13 cellular contexts compared by ENCODE assay signal in genomic region chr12:34400986-34401658, GRCh38.
A peak's percentile ranks its signal among the peaks of the same experiment; 100 is the strongest.
DNase-seq lines count a peak whose midpoint lies in the region; ATAC-seq and TF ChIP-seq lines count a peak whose summit lies in the region.
"Had no signal": no experiment of that assay in that cellular context is flagged by ENCODE, and none has a peak within 500 bp of the region (broad histone marks: within the 10 kb centered on the region; RNA-seq: fewer than 3 reads in every experiment).

No MANE protein-coding gene starts in this region.

- H3K4me3 ChIP-seq in colonic mucosa: no peak overlapping the region
- H3K4me3 ChIP-seq in mucosa of descending colon: no peak overlapping the region
- no peak overlapping the region for H3K4me3 ChIP-seq in vagina

- H3K36me3 ChIP-seq in colonic mucosa (no peaks in the 10 kb centered on the region), mucosa of descending colon (ENCODE audit: low read depth) (no peaks in the 10 kb centered on the region), vagina (no peaks in the 10 kb centered on the region)
- H3K36me3 ChIP-seq: brain microvascular endothelial cell had no signal

- H3K36me3 Mint-ChIP-seq in activated naive CD8-positive, alpha-beta T cell treated with anti-CD3 and anti-CD28 coated beads, Interleukin-2, amount 10 ng/mL, durations not matched to agents 7 days and 5 days: no peaks in the 10 kb centered on the region
- H3K36me3 Mint-ChIP-seq in activated naive CD8-positive, alpha-beta T cell treated with anti-CD3 and anti-CD28 coated beads for 36 hours: no peaks in the 10 kb centered on the region
- H3K36me3 Mint-ChIP-seq: immature natural killer cell had no signal

- H3K27ac Mint-ChIP-seq in activated naive CD8-positive, alpha-beta T cell treated with anti-CD3 and anti-CD28 coated beads, Interleukin-2, amount 10 ng/mL, durations not matched to agents 7 days and 5 days: no peak overlapping the region
- H3K27ac Mint-ChIP-seq in activated naive CD8-positive, alpha-beta T cell treated with anti-CD3 and anti-CD28 coated beads for 36 hours: no peak overlapping the region
- H3K27ac Mint-ChIP-seq: immature natural killer cell had no signal

- H3K4me3 Mint-ChIP-seq in activated naive CD8-positive, alpha-beta T cell treated with anti-CD3 and anti-CD28 coated beads, Interleukin-2, amount 10 ng/mL, durations not matched to agents 7 days and 5 days: no peak overlapping the region
- no peak overlapping the region for H3K4me3 Mint-ChIP-seq in activated naive CD8-positive, alpha-beta T cell treated with anti-CD3 and anti-CD28 coated beads for 36 hours
- H3K4me3 Mint-ChIP-seq: immature natural killer cell; neural crest cell; stimulated activated naive CD8-positive, alpha-beta T cell treated with anti-CD3 and anti-CD28 coated beads, Interleukin-15, amount 100 ng/mL, for 72 hours had no signal

- no peak overlapping the region for H3K27ac ChIP-seq in colonic mucosa
- H3K27ac ChIP-seq in vagina: no peak overlapping the region
- H3K27ac ChIP-seq: brain microvascular endothelial cell had no signal

- ATAC-seq in activated naive CD8-positive, alpha-beta T cell treated with anti-CD3 and anti-CD28 coated beads, Interleukin-2, amount 10 ng/mL, durations not matched to agents 7 days and 5 days (ENCODE audit: low read depth): no peak
- no peak for ATAC-seq in mucosa of descending colon
- no peak for ATAC-seq in HG03439 (IDR thresholded peaks at IDR 0.05; ENCODE audit: unreplicated experiment)
- ATAC-seq in GM19023 (IDR thresholded peaks at IDR 0.05; ENCODE audit: unreplicated experiment): no peak
- ATAC-seq: stimulated activated naive CD8-positive, alpha-beta T cell treated with anti-CD3 and anti-CD28 coated beads, Interleukin-15, amount 100 ng/mL, for 72 hours had no signal

- TF ChIP-seq CTCF in colonic mucosa (IDR thresholded peaks at IDR 0.05) (no peak), mucosa of descending colon (IDR thresholded peaks at IDR 0.05) (no peak), vagina (IDR thresholded peaks at IDR 0.05) (no peak)

- no peak for TF ChIP-seq POLR2A in vagina (IDR thresholded peaks at IDR 0.05)

- H3K9me3 ChIP-seq in colonic mucosa (no peaks in the 10 kb centered on the region), mucosa of descending colon (peaks cover 100% of the 10 kb centered on the region), vagina (peaks cover 5% of the 10 kb centered on the region)

- no peaks in the 10 kb centered on the region for H3K4me1 Mint-ChIP-seq in activated naive CD8-positive, alpha-beta T cell treated with anti-CD3 and anti-CD28 coated beads, Interleukin-2, amount 10 ng/mL, durations not matched to agents 7 days and 5 days
- H3K4me1 Mint-ChIP-seq in activated naive CD8-positive, alpha-beta T cell treated with anti-CD3 and anti-CD28 coated beads for 36 hours: no peaks in the 10 kb centered on the region
- H3K4me1 Mint-ChIP-seq: immature natural killer cell; neural crest cell; stimulated activated naive CD8-positive, alpha-beta T cell treated with anti-CD3 and anti-CD28 coated beads, Interleukin-15, amount 100 ng/mL, for 72 hours had no signal

- peak; percentile 12 for DNase-seq in activated naive CD8-positive, alpha-beta T cell treated with anti-CD3 and anti-CD28 coated beads, Interleukin-2, amount 10 ng/mL, durations not matched to agents 7 days and 5 days
- no peak for DNase-seq in activated naive CD8-positive, alpha-beta T cell treated with anti-CD3 and anti-CD28 coated beads for 36 hours
- peak; percentile 11 for DNase-seq in colonic mucosa
- DNase-seq in mucosa of descending colon: peak in 2 of 3 donors; percentile 7 to 40
- DNase-seq in vagina (ENCODE audit: extremely low spot score in 2 of 2): peak; percentile 52 to 62
- no peak for DNase-seq in stimulated activated CD4-positive, alpha-beta T cell treated with anti-CD3 and anti-CD28 coated beads, Interleukin-1b, Interleukin-23, amount 100 ng/mL, for 48 hours
- DNase-seq: brain microvascular endothelial cell, immature natural killer cell, NCI-H1436 had no signal

- H3K4me1 ChIP-seq in colonic mucosa: no peaks in the 10 kb centered on the region
- H3K4me1 ChIP-seq in mucosa of descending colon (ENCODE audit: low read depth): no peaks in the 10 kb centered on the region
- no peaks in the 10 kb centered on the region for H3K4me1 ChIP-seq in vagina

- no peaks in the 10 kb centered on the region for H3K27me3 Mint-ChIP-seq in activated naive CD8-positive, alpha-beta T cell treated with anti-CD3 and anti-CD28 coated beads, Interleukin-2, amount 10 ng/mL, durations not matched to agents 7 days and 5 days
- no peaks in the 10 kb centered on the region for H3K27me3 Mint-ChIP-seq in activated naive CD8-positive, alpha-beta T cell treated with anti-CD3 and anti-CD28 coated beads for 36 hours
- H3K27me3 Mint-ChIP-seq: stimulated activated naive CD8-positive, alpha-beta T cell treated with anti-CD3 and anti-CD28 coated beads, Interleukin-15, amount 100 ng/mL, for 72 hours had no signal

- no peak overlapping the region for H3K9ac ChIP-seq in colonic mucosa (ENCODE audit: low read depth in 2 of 2, low read length in 2 of 2)

- intact Hi-C loops in colonic mucosa (cut with DNase I) (no loop called here), mucosa of descending colon (cut with DNase I, micrococcal nuclease) (no loop called here), vagina (cut with DNase I) (loop anchor here (5.0 kb wide), 1 partner anchor 1234 kb away; no protein-coding TSS in a partner anchor)

- H3K9me3 Mint-ChIP-seq in activated naive CD8-positive, alpha-beta T cell treated with anti-CD3 and anti-CD28 coated beads, Interleukin-2, amount 10 ng/mL, durations not matched to agents 7 days and 5 days: peaks cover 5% of the 10 kb centered on the region
- peaks cover 10% of the 10 kb centered on the region for H3K9me3 Mint-ChIP-seq in activated naive CD8-positive, alpha-beta T cell treated with anti-CD3 and anti-CD28 coated beads for 36 hours
- H3K9me3 Mint-ChIP-seq: neural crest cell had no signal

- H3K27me3 ChIP-seq in colonic mucosa: no peaks in the 10 kb centered on the region
- H3K27me3 ChIP-seq in vagina: no peaks in the 10 kb centered on the region
- H3K27me3 ChIP-seq: brain microvascular endothelial cell had no signal

- POLR2A ChIA-PET in activated naive CD8-positive, alpha-beta T cell treated with anti-CD3 and anti-CD28 coated beads, Interleukin-2, amount 10 ng/mL, durations not matched to agents 7 days and 5 days (lab: Charles Lee): no interaction called here

Comparison
In these comparisons a context has a peak if more than half of its experiments do, and no peak if none do; other contexts are left out.
1. DNase-seq: peak in activated naive CD8-positive, alpha-beta T cell treated with anti-CD3 and anti-CD28 coated beads, Interleukin-2, amount 10 ng/mL, durations not matched to agents 7 days and 5 days (single experiment), colonic mucosa (single experiment), mucosa of descending colon (2 of 3) and vagina (2 of 2); none in activated naive CD8-positive, alpha-beta T cell treated with anti-CD3 and anti-CD28 coated beads for 36 hours (single experiment) and stimulated activated CD4-positive, alpha-beta T cell treated with anti-CD3 and anti-CD28 coated beads, Interleukin-1b, Interleukin-23, amount 100 ng/mL, for 48 hours (single experiment).